8 cellular contexts compared by ENCODE assay signal in the genomic region with DNA sequence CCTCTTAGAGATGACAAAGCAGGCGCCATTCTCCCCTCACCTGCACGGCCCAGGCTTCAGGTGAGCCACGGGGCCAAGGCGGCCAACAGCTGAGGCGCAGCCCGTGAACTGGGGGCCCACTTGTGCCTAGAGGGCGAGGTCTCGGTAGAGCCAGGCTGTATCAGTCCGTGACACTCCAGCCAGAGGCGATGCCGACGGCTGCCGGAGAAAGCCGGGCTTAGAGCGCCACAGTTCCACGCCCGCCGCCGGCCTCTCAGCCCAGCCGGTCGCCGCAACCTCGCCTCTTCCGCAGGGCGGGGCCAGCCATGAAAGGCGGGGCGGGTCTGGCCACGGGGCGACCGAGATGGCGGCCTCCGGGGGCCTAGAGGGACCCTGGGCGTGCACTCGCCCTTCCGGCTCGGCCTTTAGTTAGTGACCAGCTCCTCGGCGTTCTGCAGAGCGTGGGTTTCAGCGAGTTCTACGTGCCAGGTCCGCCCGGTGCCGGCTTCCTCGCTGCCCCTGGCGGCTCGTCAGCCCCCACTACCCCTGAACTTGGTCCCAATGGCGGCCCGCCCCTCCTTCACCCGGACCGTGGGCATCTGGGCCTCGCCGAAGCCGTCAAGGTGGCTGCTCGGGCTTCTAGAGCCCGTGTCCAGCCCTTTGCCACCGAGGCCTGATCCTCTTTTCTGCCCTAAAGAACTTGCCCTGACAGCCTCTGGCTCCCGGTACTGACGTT. TPM values are rescaled to one million over a fixed set of nuclear protein-coding genes. Genes with fewer than 3 reads are reported as not detected.
A peak's percentile ranks its signal among the peaks of the same experiment; 100 is the strongest.
DNase-seq lines count a peak whose midpoint lies in the region; ATAC-seq and TF ChIP-seq lines count a peak whose summit lies in the region.

Gene ZNF621, plus strand, starts transcription at position 390 of the 715 bp plus-strand sequence. CDS start 881 bp downstream, outside the sequence.

- H3K27ac ChIP-seq in right cardiac atrium (ENCODE audit: low read length) (peak within 1 kb of the TSS; percentile 87), rectal smooth muscle tissue (ENCODE audit: low read depth, low read length) (peak within 1 kb of the TSS; percentile 90), vagina (peak within 1 kb of the TSS; percentile 85)

- DNase-seq in GM13976 (ENCODE audit: low spot score) (peak; percentile 96), NCI-H1105 (lab: John Stamatoyannopoulos, UW) (peak; percentile 55), T-helper 2 cell (peak; percentile 60 to 86 (median 71)), anterior cingulate cortex (lab: John Stamatoyannopoulos, UW) (peak in 57 of 58 donors; percentile 20 to 91 (median 81)), right cardiac atrium (peak; percentile 94 to 97 (median 97)), vagina (ENCODE audit: extremely low spot score in 2 of 2) (peak in 1 of 2 donors; percentile 89)

- under 1% methylated on average over 59 of the region's 59 CpGs for WGBS in right cardiac atrium

- peak in 1 of 2 donors; percentile 59 for TF ChIP-seq POLR2A in vagina (IDR thresholded peaks at IDR 0.05)

- in situ Hi-C loops in GM13976 (cut with MboI; ENCODE audit: low sequenced_read_pairs, unreplicated experiment): no loop called here

- H3K4me3 ChIP-seq in right cardiac atrium (ENCODE audit: low read length): peak within 1 kb of the TSS; percentile 93
- peak within 1 kb of the TSS; percentile 98 for H3K4me3 ChIP-seq in rectal smooth muscle tissue (ENCODE audit: low read length)
- peak within 1 kb of the TSS; percentile 60 to 87 for H3K4me3 ChIP-seq in vagina

- H3K36me3 ChIP-seq in rectal smooth muscle tissue (ENCODE audit: control insufficient read depth, insufficient read depth, low read length): peaks cover 11% of the 10 kb centered on the region
- H3K36me3 ChIP-seq in vagina: peaks cover 0 to 11% of the 10 kb centered on the region in 2 donors

- intact Hi-C loops in right cardiac atrium (cut with DNase I): loop anchor here in 2 of 4 donors (10.0 kb wide), 1 partner anchor 50 kb away; the partner anchor contains the start of gene ZNF619 (in 2 of the 2)
- intact Hi-C loops in vagina (cut with DNase I): no loop called here

- H3K27me3 ChIP-seq in right cardiac atrium (ENCODE audit: control insufficient read depth, insufficient read depth): no peaks in the 10 kb centered on the region
- no peaks in the 10 kb centered on the region for H3K27me3 ChIP-seq in rectal smooth muscle tissue (ENCODE audit: control insufficient read depth, insufficient read depth, low read length)
- no peaks in the 10 kb centered on the region for H3K27me3 ChIP-seq in vagina

- ATAC-seq in HG02642 (IDR thresholded peaks at IDR 0.05; ENCODE audit: poor library complexity, unreplicated experiment) (peak; percentile 99), right cardiac atrium (peak; percentile 100)

- H3K4me1 ChIP-seq in right cardiac atrium (ENCODE audit: control insufficient read depth, insufficient read depth, low read length) (peaks cover 3% of the 10 kb centered on the region), rectal smooth muscle tissue (ENCODE audit: control insufficient read depth, insufficient read depth, low read length) (peaks cover 5% of the 10 kb centered on the region), vagina (peaks cover 21% of the 10 kb centered on the region)

- H3K9me3 ChIP-seq in right cardiac atrium (ENCODE audit: control insufficient read depth, low read length) (no peaks in the 10 kb centered on the region), vagina (no peaks in the 10 kb centered on the region)

- H3K9ac ChIP-seq in rectal smooth muscle tissue (ENCODE audit: low read length): peak within 1 kb of the TSS; percentile 93

- TF ChIP-seq CTCF in GM13976 (IDR thresholded peaks at IDR 0.05; ENCODE audit: borderline replicate concordance, control extremely low read depth, extremely low read depth, insufficient read depth, missing control alignments) (no peak), vagina (IDR thresholded peaks at IDR 0.05) (peak in 1 of 3 experiments; percentile 43)

RNA-seq across cellular contexts. Expression of gene ZNF621, which starts in this region (rescaled TPM):
- total RNA-seq in right cardiac atrium (10 to 100 TPM; 10.0 to 14.0 (median 10.7) TPM), vagina (13.3 TPM)
- polyA plus RNA-seq in right cardiac atrium: 7.4 TPM
